Comparison of ENCODE assay signal across 20 cellular contexts in genomic region chr1:7229186-7229585, GRCh38.
"Had no signal": no experiment of that assay in that cellular context is flagged by ENCODE, and none has a peak within 500 bp of the region (broad histone marks: within the 10 kb centered on the region; RNA-seq: fewer than 3 reads in every experiment).

No MANE protein-coding gene starts in this region.

- H3K9me3 ChIP-seq: adrenal gland, ascending aorta, left lung, neutrophil, ovary, prostate gland, right atrium auricular region, thoracic aorta had no signal

- H3K27ac ChIP-seq: adrenal gland, ascending aorta, brain microvascular endothelial cell, foreskin keratinocyte, left lung, neutrophil, ovary, prostate gland, right atrium auricular region, thoracic aorta had no signal

- FAIRE-seq: TTC549 had no signal

- H3K36me3 ChIP-seq: adrenal gland, ascending aorta, brain microvascular endothelial cell, left lung, neutrophil, ovary, prostate gland, right atrium auricular region, thoracic aorta had no signal

- H3K27me3 ChIP-seq: adrenal gland, ascending aorta, brain microvascular endothelial cell, left lung, neutrophil, ovary, right atrium auricular region had no signal

- H3K4me1 ChIP-seq: adrenal gland, ascending aorta, foreskin keratinocyte, left lung, prostate gland, right atrium auricular region had no signal

- H3K4me3 ChIP-seq: adrenal gland, ascending aorta, left lung, ovary, prostate gland, right atrium auricular region, thoracic aorta had no signal

- DNase-seq: activated naive CD4-positive, alpha-beta T cell; activated T-cell treated with anti-CD3 and anti-CD28 coated beads, Interleukin-2, amount 50 U/mL, for 1 hour; brain microvascular endothelial cell; caudate nucleus; dermis blood vessel endothelial cell; effector CD8-positive, alpha-beta T cell; foreskin keratinocyte; left lung; naive thymus-derived CD8-positive, alpha-beta T cell; ovary; stimulated activated CD4-positive, alpha-beta T cell treated with anti-CD3 and anti-CD28 coated beads, Interleukin-4, amount 100 ng/mL, for 24 hours; stimulated activated naive CD4-positive, alpha-beta T cell treated with Interleukin-2 at 50 U/mL for 16 hours had no signal

- ATAC-seq: activated T-helper 17 cell treated with anti-CD3 and anti-CD28 coated beads, Interleukin-2, amount 50 U/mL, for 72 hours; foreskin keratinocyte; left lung; naive thymus-derived CD8-positive, alpha-beta T cell had no signal
